In the genomic region with DNA sequence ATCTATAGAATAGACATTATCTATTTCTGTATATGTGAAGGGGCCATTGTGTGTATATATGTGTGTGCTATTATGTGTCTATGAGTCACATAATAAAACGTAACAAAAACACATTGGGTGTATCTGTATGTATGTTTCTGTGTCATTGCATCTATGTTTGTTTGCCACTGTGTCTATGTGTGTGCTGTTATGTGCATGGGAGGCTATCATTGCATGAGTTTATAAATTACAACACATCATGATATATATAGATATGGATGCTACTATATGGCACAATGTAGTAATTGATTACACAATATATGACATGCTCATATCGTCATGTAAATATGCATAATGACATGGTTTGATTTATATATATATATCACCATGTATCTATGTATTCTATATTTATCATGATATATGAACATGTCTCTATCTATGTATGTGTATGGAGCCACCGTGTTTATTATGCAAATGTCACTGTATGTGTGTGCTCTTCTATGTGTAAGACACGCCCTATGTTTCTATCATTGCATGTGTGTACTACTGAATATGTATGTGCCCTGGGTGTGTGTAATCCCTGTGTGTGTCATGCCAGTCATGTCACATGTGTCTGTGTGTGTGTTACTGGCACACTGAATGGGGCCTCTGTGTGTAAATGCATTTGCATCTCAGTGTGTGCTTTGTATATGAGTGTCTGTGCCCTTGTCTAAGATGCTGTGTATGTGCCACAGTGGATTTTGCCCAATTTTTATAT, we compare ENCODE assay signal across 8 cellular contexts. TPM values are rescaled to one million over a fixed set of nuclear protein-coding genes. Genes with fewer than 3 reads are reported as not detected.
DNase-seq lines count a peak whose midpoint lies in the region; ATAC-seq and TF ChIP-seq lines count a peak whose summit lies in the region.

No MANE protein-coding gene starts in this region.

- H3K36me3 Mint-ChIP-seq in brain, result no peaks in the 10 kb centered on the region

- WGBS in thymus, result 5% methylated on average over 4 of the region's 4 CpGs

- H3K4me1 ChIP-seq in thymus (ENCODE audit: control insufficient read depth, insufficient read depth, low read length), result peaks cover 29% of the 10 kb centered on the region

- ATAC-seq in HG02588 (IDR thresholded peaks at IDR 0.05; ENCODE audit: unreplicated experiment), result peak; percentile 14

- H3K27me3 ChIP-seq in GM06990 (replicated peaks; ENCODE audit: control insufficient read depth, insufficient read depth, low read length) (no peaks in the 10 kb centered on the region), thymus (ENCODE audit: control insufficient read depth, insufficient read depth) (no peaks in the 10 kb centered on the region)

- DNase-seq in GM06990 (ENCODE audit: extremely low read depth, insufficient read length), result peak; percentile 83
- peak; percentile 46 for DNase-seq in NCI-H526 treated with DMSO at 0.1 percent for 48 hours (lab: John Stamatoyannopoulos, UW)
- no peak for DNase-seq in NCI-H524 treated with DMSO at 0.1 percent for 48 hours (lab: John Stamatoyannopoulos, UW)
- no peak for DNase-seq in medulla oblongata (ENCODE audit: extremely low spot score)
- no peak for DNase-seq in NCI-H2171 treated with DMSO at 0.1 percent for 48 hours (lab: John Stamatoyannopoulos, UW)

- H3K4me3 ChIP-seq in GM06990 (replicated peaks; ENCODE audit: low read depth, low read length), result peak overlapping the region; percentile 92
- H3K4me3 ChIP-seq in thymus (ENCODE audit: low read length), result peak overlapping the region; percentile 84

- peak overlapping the region; percentile 90 for H3K27ac ChIP-seq in thymus (ENCODE audit: low read depth)

- H3K27ac Mint-ChIP-seq in brain, result peak overlapping the region in 4 of 5 experiments; percentile 86 to 99 (median 94)

- peaks cover 14% of the 10 kb centered on the region for H3K36me3 ChIP-seq in GM06990 (ENCODE audit: control insufficient read depth, insufficient read depth, low read length)
- peaks cover 25% of the 10 kb centered on the region for H3K36me3 ChIP-seq in thymus (ENCODE audit: control insufficient read depth, insufficient read depth)

- H3K27me3 Mint-ChIP-seq in brain, result peaks cover 7% of the 10 kb centered on the region

- peaks cover 58% of the 10 kb centered on the region for H3K4me1 Mint-ChIP-seq in brain

- no peaks in the 10 kb centered on the region for H3K9me3 Mint-ChIP-seq in brain

- H3K9me3 ChIP-seq in thymus (ENCODE audit: control insufficient read depth), result no peaks in the 10 kb centered on the region

- TF ChIP-seq CTCF in GM06990 (IDR thresholded peaks at IDR 0.05; ENCODE audit: insufficient read depth, low read length, poor library complexity, severe bottlenecking), result no peak
- no peak for TF ChIP-seq CTCF in brain (conservative IDR thresholded peaks at IDR 0.05)

- peak overlapping the region; percentile 42 to 87 (median 84) for H3K4me3 Mint-ChIP-seq in brain

RNA-seq across cellular contexts. Expression of a gene that starts 1.4 kb away (rescaled TPM):
- polyA plus RNA-seq in brain (ENCODE audit: insufficient read depth, low read depth, low replicate concordance), result 28.0 TPM
- polyA plus RNA-seq in thymus, result 45.2 TPM

RNA-seq across cellular contexts. Expression of a gene that starts 22.0 kb away (rescaled TPM):
- polyA plus RNA-seq in brain (ENCODE audit: insufficient read depth, low read depth, low replicate concordance) (111 TPM), thymus (103 TPM)

RNA-seq across cellular contexts. Expression of a gene that starts 49.2 kb away (rescaled TPM):
- polyA plus RNA-seq in brain (ENCODE audit: insufficient read depth, low read depth, low replicate concordance) (0.88 TPM), thymus (5.6 TPM)

Comparison
In these comparisons a context has a peak if more than half of its experiments do, and no peak if none do; other contexts are left out.
1. DNase-seq: peak in GM06990 (single experiment) and NCI-H526 treated with DMSO at 0.1 percent for 48 hours (single experiment); none in NCI-H524 treated with DMSO at 0.1 percent for 48 hours (single experiment), medulla oblongata (single experiment) and NCI-H2171 treated with DMSO at 0.1 percent for 48 hours (single experiment).